In genomic region chr15:65790692-65791334, GRCh38 we compare ENCODE assay signal across 8 cellular contexts. TPM values are rescaled to one million over a fixed set of nuclear protein-coding genes. Genes with fewer than 3 reads are reported as not detected.
DNase-seq lines count a peak whose midpoint lies in the region; ATAC-seq, FAIRE-seq and TF ChIP-seq lines count a peak whose summit lies in the region.

No MANE protein-coding gene starts in this region.

- intact Hi-C loops in mammary epithelial cell (cut with micrococcal nuclease): no loop called here

- H3K9me3 ChIP-seq in mammary epithelial cell (replicated peaks; ENCODE audit: insufficient read depth, low read length) (no peaks in the 10 kb centered on the region), lung (ENCODE audit: control insufficient read depth in 2 of 2, insufficient read depth in 1 of 2, low read length in 1 of 2) (no peaks in the 10 kb centered on the region)

- H3K36me3 ChIP-seq in mammary epithelial cell (ENCODE audit: insufficient read depth, low read length) (no peaks in the 10 kb centered on the region), lung (ENCODE audit: control insufficient read depth in 2 of 2, insufficient read depth in 2 of 2, low read length in 2 of 2) (no peaks in the 10 kb centered on the region)

- WGBS in mammary epithelial cell (ENCODE audit: low coverage, missing lambda C conversion rate): 13% methylated on average over 14 of the region's 14 CpGs
- 1 to 2% methylated on average over 14 of the region's 14 CpGs for WGBS in lung, 2 donors

- dilution Hi-C loops in mammary epithelial cell (cut with HindIII; ENCODE audit: low sequenced_read_pairs): no loop called here

- H3K79me2 ChIP-seq in mammary epithelial cell (ENCODE audit: insufficient read depth, low read length): peaks cover 50% of the 10 kb centered on the region

- peak overlapping the region; percentile 66 for H3K27ac ChIP-seq in mammary epithelial cell (ENCODE audit: insufficient read depth, low read depth, low read length)
- peak overlapping the region; percentile 65 to 85 for H3K27ac ChIP-seq in lung (ENCODE audit: low read depth in 1 of 2, low read length in 1 of 2)

- H3K4me3 ChIP-seq in mammary epithelial cell (replicated peaks in 1 of 3; ENCODE audit: insufficient read depth in 1 of 3, low read depth in 2 of 3, low read length in 3 of 3) (peak overlapping the region; percentile 56 to 88 (median 83)), lung (peak overlapping the region; percentile 77)

- TSS peak; percentile 24 for BruUV-seq in mammary epithelial cell (replicated peaks; lab: Mats Ljungman, UMichigan)

- DNase-seq in NCI-H2196 (lab: John Stamatoyannopoulos, UW; ENCODE audit: unreplicated experiment) (peak; percentile 1), NCI-H2196 treated with DMSO at 0.1 percent for 48 hours (lab: John Stamatoyannopoulos, UW; ENCODE audit: unreplicated experiment) (no peak), NCI-H1694 (lab: John Stamatoyannopoulos, UW) (peak; percentile 33), mammary epithelial cell (no peak), lung (ENCODE audit: low spot score) (no peak), urothelium cell line (ENCODE audit: low spot score) (peak; percentile 20), NCI-H2227 (lab: John Stamatoyannopoulos, UW; ENCODE audit: unreplicated experiment) (no peak), 8988T (no peak)

- no peak for ATAC-seq in lung (ENCODE audit: insufficient read depth, low FRiP score)

- H3K27me3 ChIP-seq in mammary epithelial cell (ENCODE audit: insufficient read depth, low read length) (no peaks in the 10 kb centered on the region), lung (ENCODE audit: control insufficient read depth, insufficient read depth) (no peaks in the 10 kb centered on the region)

- no peak for FAIRE-seq in urothelium cell line (lab: Jason Lieb, UNC)

- CTCF ChIA-PET in mammary epithelial cell (lab: Charles Lee; ENCODE audit: low non-redundant PET): no interaction called here

- in situ Hi-C loops in mammary epithelial cell (cut with MboI; ENCODE audit: low sequenced_read_pairs in 2 of 2): no loop called here

- no peak for TF ChIP-seq CTCF in mammary epithelial cell (conservative IDR thresholded peaks at IDR 0.05 in 1 of 2, IDR thresholded peaks at IDR 0.05 in 1 of 2; ENCODE audit: extremely low read depth in 1 of 2, insufficient read depth in 1 of 2, low read depth in 1 of 2, low read length in 2 of 2)
- TF ChIP-seq CTCF in lung (IDR thresholded peaks at IDR 0.05; ENCODE audit: control extremely low read depth, extremely low read depth): no peak

- H3K4me1 ChIP-seq in mammary epithelial cell (ENCODE audit: insufficient read depth, low read length): peaks cover 25% of the 10 kb centered on the region
- peaks cover 4 to 14% of the 10 kb centered on the region in 2 donors for H3K4me1 ChIP-seq in lung (ENCODE audit: control insufficient read depth in 2 of 2, insufficient read depth in 2 of 2, low read length in 2 of 2)

- H4K20me1 ChIP-seq in mammary epithelial cell (ENCODE audit: insufficient read depth, low read length): no peaks in the 10 kb centered on the region

- peak overlapping the region; percentile 77 for H2AFZ ChIP-seq in mammary epithelial cell (ENCODE audit: low read depth, low read length)

- peak overlapping the region; percentile 85 for H3K9ac ChIP-seq in mammary epithelial cell (ENCODE audit: insufficient read depth, low read length)

- H3K4me2 ChIP-seq in mammary epithelial cell (ENCODE audit: insufficient read depth, low read depth, low read length): peak overlapping the region; percentile 89

RNA-seq across cellular contexts. Expression of gene DENND4A, which starts 1.3 kb away (rescaled TPM):
- 10 to 100 TPM; 16.8 to 21.7 TPM for total RNA-seq in mammary epithelial cell
- 6.1 TPM for polyA plus RNA-seq in mammary epithelial cell
- 24.7 TPM for polyA minus RNA-seq in mammary epithelial cell
- 10 to 100 TPM; 26.2 to 52.8 TPM for total RNA-seq in lung
- polyA plus RNA-seq in lung: 1 to 10 TPM; 7.0 to 8.5 TPM

Comparison
In these comparisons a context has a peak if more than half of its experiments do, and no peak if none do; other contexts are left out.
1. DNase-seq: peak in NCI-H2196 (single experiment), NCI-H1694 (single experiment) and urothelium cell line (single experiment); none in NCI-H2196 treated with DMSO at 0.1 percent for 48 hours (single experiment), mammary epithelial cell (single experiment), lung (single experiment), NCI-H2227 (single experiment) and 8988T (single experiment).